14 cellular contexts compared by ENCODE assay signal in the genomic region with DNA sequence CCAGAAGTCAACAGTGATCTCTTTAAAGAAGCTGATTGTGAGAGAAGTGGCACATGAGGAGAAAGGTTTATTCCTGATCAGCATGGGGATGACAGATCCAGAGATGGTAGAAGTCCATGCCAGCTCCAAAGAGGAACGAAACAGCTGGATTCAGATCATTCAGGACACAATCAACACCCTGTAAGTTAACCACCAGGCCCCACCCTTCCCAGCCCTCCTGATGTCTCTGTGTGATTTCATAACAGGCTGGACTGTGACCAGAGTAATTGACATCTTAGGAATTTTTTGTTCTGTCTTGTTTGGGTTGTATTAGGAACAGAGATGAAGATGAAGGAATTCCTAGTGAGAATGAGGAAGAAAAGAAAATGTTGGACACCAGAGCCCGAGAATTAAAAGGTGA.
A peak's percentile ranks its signal among the peaks of the same experiment; 100 is the strongest.
DNase-seq lines count a peak whose midpoint lies in the region; ATAC-seq and TF ChIP-seq lines count a peak whose summit lies in the region.
"Had no signal": no experiment of that assay in that cellular context is flagged by ENCODE, and none has a peak within 500 bp of the region (broad histone marks: within the 10 kb centered on the region; RNA-seq: fewer than 3 reads in every experiment).

No MANE protein-coding gene starts in this region.

- H3K27ac Mint-ChIP-seq in T-cell: peak overlapping the region; percentile 41 to 43
- peak overlapping the region; percentile 28 for H3K27ac Mint-ChIP-seq in endodermal cell

- H2AK5ac ChIP-seq in mesendoderm (ENCODE audit: low read length): no peak overlapping the region

- no peak overlapping the region for H2BK5ac ChIP-seq in mesendoderm (ENCODE audit: low read length)

- no peak overlapping the region for H3K4me2 ChIP-seq in mesendoderm (ENCODE audit: low read length)

- POLR2A ChIA-PET in T-cell (lab: Charles Lee): no interaction called here

- TF ChIP-seq CTCF in endodermal cell (conservative IDR thresholded peaks at IDR 0.05): no peak
- no peak for TF ChIP-seq CTCF in suprapubic skin (IDR thresholded peaks at IDR 0.05)
- no peak for TF ChIP-seq CTCF in GM20000 (IDR thresholded peaks at IDR 0.05; ENCODE audit: extremely low read depth, missing control alignments)

- H3K27me3 Mint-ChIP-seq in T-cell: no peaks in the 10 kb centered on the region
- H3K27me3 Mint-ChIP-seq in endodermal cell (ENCODE audit: insufficient read depth): no peaks in the 10 kb centered on the region

- CTCF ChIA-PET in T-cell (lab: Charles Lee): interaction anchor here in 1 of 2 donors (0.6 to 1.6 kb wide), 3 partner anchors 20 to 431 kb away, joined by 3 to 5 read pairs (median 3); no protein-coding TSS in a partner anchor

- no peak overlapping the region for H4K8ac ChIP-seq in mesendoderm (ENCODE audit: low read depth, low read length)

- peaks cover 60% of the 10 kb centered on the region for H3K36me3 Mint-ChIP-seq in T-cell
- peaks cover 72% of the 10 kb centered on the region for H3K36me3 Mint-ChIP-seq in endodermal cell (ENCODE audit: low read depth)

- H3K9me3 ChIP-seq in endodermal cell (ENCODE audit: control insufficient read depth, low read length) (peaks cover 11% of the 10 kb centered on the region), muscle layer of duodenum (ENCODE audit: control insufficient read depth in 1 of 2, low read length in 2 of 2) (no peaks in the 10 kb centered on the region), suprapubic skin (no peaks in the 10 kb centered on the region)
- H3K9me3 ChIP-seq: HAP-1 had no signal

- H3K27ac ChIP-seq in endodermal cell (ENCODE audit: low read depth, low read length) (no peak overlapping the region), muscle layer of duodenum (ENCODE audit: low read length) (peak overlapping the region; percentile 90), suprapubic skin (peak overlapping the region; percentile 82), mesendoderm (ENCODE audit: low read depth, low read length) (no peak overlapping the region)

- no peak overlapping the region for H3K18ac ChIP-seq in mesendoderm (ENCODE audit: low read length)

- H3K4me3 ChIP-seq in endodermal cell (ENCODE audit: low read length) (no peak overlapping the region), muscle layer of duodenum (ENCODE audit: low read depth in 1 of 2, low read length in 2 of 2) (no peak overlapping the region), suprapubic skin (no peak overlapping the region), mesendoderm (ENCODE audit: low read length) (no peak overlapping the region)
- H3K4me3 ChIP-seq: HAP-1 had no signal

- H3K23ac ChIP-seq in mesendoderm (ENCODE audit: low read length): no peak overlapping the region

- no peak overlapping the region for H3K4me3 Mint-ChIP-seq in T-cell
- H3K4me3 Mint-ChIP-seq in endodermal cell: no peak overlapping the region

- no peak for DNase-seq in T-cell
- no peak for DNase-seq in endodermal cell
- DNase-seq in suprapubic skin (ENCODE audit: low spot score in 2 of 2): no peak
- no peak for DNase-seq in GM20000 (ENCODE audit: low spot score)
- DNase-seq in stimulated activated CD4-positive, alpha-beta T cell treated with anti-CD3 and anti-CD28 coated beads, Interleukin-4, amount 100 ng/mL, for 24 hours: no peak
- DNase-seq in mesendoderm: no peak
- no peak for DNase-seq in NCI-H2227 treated with DMSO at 0.1 percent for 48 hours (lab: John Stamatoyannopoulos, UW)
- DNase-seq: activated CD8-positive, alpha-beta memory T cell treated with anti-CD3 and anti-CD28 coated beads for 24 hours; caudate nucleus; DND-41; NCI-H748 treated with DMSO at 0.1 percent for 48 hours; stimulated activated naive CD4-positive, alpha-beta T cell had no signal

- no peaks in the 10 kb centered on the region for H3K79me2 ChIP-seq in mesendoderm (ENCODE audit: control insufficient read depth, insufficient read depth, low read length)

- no peak overlapping the region for H4K5ac ChIP-seq in mesendoderm (ENCODE audit: low read length)

- 89 to 96% methylated on average over 1 to 2 of the region's 2 CpGs for WGBS in endodermal cell (ENCODE audit: insufficient coverage in 1 of 2, insufficient read length in 1 of 2), 2 experiments
- 41% methylated on average over 2 of the region's 2 CpGs for WGBS in suprapubic skin
- WGBS in mesendoderm (ENCODE audit: extremely low coverage, insufficient coverage, low lambda C conversion rate): no CpG with 5 or more reads among the region's 2 CpGs

- H3K27me3 ChIP-seq in endodermal cell (ENCODE audit: control insufficient read depth, insufficient read depth, low read length, poor library complexity, severe bottlenecking): no peaks in the 10 kb centered on the region
- H3K27me3 ChIP-seq in muscle layer of duodenum (ENCODE audit: low read depth, low read length): no peaks in the 10 kb centered on the region
- H3K27me3 ChIP-seq in suprapubic skin: no peaks in the 10 kb centered on the region
- no peaks in the 10 kb centered on the region for H3K27me3 ChIP-seq in mesendoderm (ENCODE audit: insufficient read depth, low read length, poor library complexity)

- no peak for ATAC-seq in T-cell (replicated peaks in 1 of 4)

- TF ChIP-seq POLR2A in suprapubic skin (IDR thresholded peaks at IDR 0.05): no peak

- no peaks in the 10 kb centered on the region for H3K9me3 Mint-ChIP-seq in T-cell
- peaks cover 9% of the 10 kb centered on the region for H3K9me3 Mint-ChIP-seq in endodermal cell

- H3K4me1 Mint-ChIP-seq in T-cell (peaks cover 17 to 37% (median 32%) of the 10 kb centered on the region in 3 donors), endodermal cell (peaks cover 3% of the 10 kb centered on the region)

- TF ChIP-seq EP300 in suprapubic skin (IDR thresholded peaks at IDR 0.05): no peak

- no peak overlapping the region for H3K4ac ChIP-seq in mesendoderm (ENCODE audit: low read depth, low read length)

- H3K79me1 ChIP-seq in mesendoderm (ENCODE audit: low read length): no peaks in the 10 kb centered on the region

- H3K4me1 ChIP-seq in endodermal cell (ENCODE audit: control insufficient read depth, insufficient read depth, low read length) (no peaks in the 10 kb centered on the region), muscle layer of duodenum (ENCODE audit: control insufficient read depth in 1 of 2, insufficient read depth in 2 of 2, low read length in 2 of 2) (peaks cover 0 to 24% of the 10 kb centered on the region in 2 donors), suprapubic skin (peaks cover 34% of the 10 kb centered on the region), mesendoderm (ENCODE audit: control insufficient read depth, low read depth, low read length) (no peaks in the 10 kb centered on the region)
- H3K4me1 ChIP-seq: HAP-1 had no signal

- H3K56ac ChIP-seq in mesendoderm (ENCODE audit: low read length): no peak overlapping the region

- H2BK120ac ChIP-seq in mesendoderm (ENCODE audit: low read depth, low read length): no peak overlapping the region

- H3K36me3 ChIP-seq in endodermal cell (ENCODE audit: control insufficient read depth, insufficient read depth, low read length): peaks cover 92% of the 10 kb centered on the region
- H3K36me3 ChIP-seq in muscle layer of duodenum (ENCODE audit: control insufficient read depth in 1 of 2, insufficient read depth in 2 of 2, low read length in 2 of 2): peaks cover 79 to 84% of the 10 kb centered on the region in 2 donors
- H3K36me3 ChIP-seq in suprapubic skin: peaks cover 82% of the 10 kb centered on the region
- peaks cover 6% of the 10 kb centered on the region for H3K36me3 ChIP-seq in mesendoderm (ENCODE audit: control insufficient read depth, insufficient read depth, low read length)

- H3K9ac ChIP-seq in endodermal cell (ENCODE audit: extremely low read depth, low read length, poor library complexity, severe bottlenecking) (no peak overlapping the region), mesendoderm (ENCODE audit: low read length) (no peak overlapping the region)

- no peak overlapping the region for H2BK15ac ChIP-seq in mesendoderm (replicated peaks; ENCODE audit: low read depth)

Comparison
In these comparisons a context has a peak if more than half of its experiments do, and no peak if none do; other contexts are left out.
1. H3K27ac ChIP-seq: peak in muscle layer of duodenum (single experiment) and suprapubic skin (single experiment); none in endodermal cell (single experiment) and mesendoderm (single experiment).